22 cellular contexts compared by ENCODE assay signal in genomic region chr6:117156701-117157100, GRCh38.
"Had no signal": no experiment of that assay in that cellular context is flagged by ENCODE, and none has a peak within 500 bp of the region (broad histone marks: within the 10 kb centered on the region; RNA-seq: fewer than 3 reads in every experiment).

No MANE protein-coding gene starts in this region.

- H3K27ac ChIP-seq: hepatocyte, lower lobe of right lung, ovary, spleen, suprapubic skin, thoracic aorta, tibial artery, upper lobe of right lung had no signal

- H3K4me3 ChIP-seq: heart right ventricle, hepatocyte, lower lobe of right lung, ovary, spleen, suprapubic skin, thoracic aorta, tibial artery, upper lobe of right lung had no signal

- FAIRE-seq: small intestine, urothelium cell line had no signal

- H2AFZ ChIP-seq: hepatocyte had no signal

- H3K9me3 ChIP-seq: lower lobe of right lung, ovary, suprapubic skin, thoracic aorta, tibial artery, upper lobe of right lung had no signal

- H3K27me3 ChIP-seq: heart right ventricle, hepatocyte, ovary, spleen, suprapubic skin, tibial artery, upper lobe of right lung had no signal

- H3K36me3 ChIP-seq: heart right ventricle, lower lobe of right lung, ovary, spleen, suprapubic skin, thoracic aorta, tibial artery, upper lobe of right lung had no signal

- H3K4me1 ChIP-seq: lower lobe of right lung, spleen, suprapubic skin, tibial artery, upper lobe of right lung had no signal

- ATAC-seq: left lobe of liver; lower lobe of right lung; naive thymus-derived CD4-positive, alpha-beta T cell; natural killer cell treated with Interleukin-12 subunit alpha and Interleukin-12 subunit beta and Interleukin-15 and Interleukin-18, amount 100 ng/mL, for 72 hours; sciatic nerve; stimulated activated effector memory CD8-positive, alpha-beta T cell treated with anti-CD3 and anti-CD28 coated beads, Interleukin-12 subunit alpha, Interleukin-12 subunit beta, amount 100 ng/mL, for 72 hours; upper lobe of right lung had no signal

- H3K4me2 ChIP-seq: hepatocyte had no signal

- DNase-seq: heart right ventricle; islet precursor cell; lower lobe of right lung; mammary epithelial cell; mesenchymal stem cell; naive thymus-derived CD4-positive, alpha-beta T cell; ovary; small intestine; spleen; stimulated activated CD4-positive, alpha-beta T cell treated with anti-CD3 and anti-CD28 coated beads, Interleukin-4, amount 100 ng/mL, for 24 hours; stimulated activated naive CD4-positive, alpha-beta T cell; tibial artery; trophoblast cell; upper lobe of right lung had no signal

- H3K79me2 ChIP-seq: hepatocyte had no signal
